18 cellular contexts compared by ENCODE assay signal in the genomic region with DNA sequence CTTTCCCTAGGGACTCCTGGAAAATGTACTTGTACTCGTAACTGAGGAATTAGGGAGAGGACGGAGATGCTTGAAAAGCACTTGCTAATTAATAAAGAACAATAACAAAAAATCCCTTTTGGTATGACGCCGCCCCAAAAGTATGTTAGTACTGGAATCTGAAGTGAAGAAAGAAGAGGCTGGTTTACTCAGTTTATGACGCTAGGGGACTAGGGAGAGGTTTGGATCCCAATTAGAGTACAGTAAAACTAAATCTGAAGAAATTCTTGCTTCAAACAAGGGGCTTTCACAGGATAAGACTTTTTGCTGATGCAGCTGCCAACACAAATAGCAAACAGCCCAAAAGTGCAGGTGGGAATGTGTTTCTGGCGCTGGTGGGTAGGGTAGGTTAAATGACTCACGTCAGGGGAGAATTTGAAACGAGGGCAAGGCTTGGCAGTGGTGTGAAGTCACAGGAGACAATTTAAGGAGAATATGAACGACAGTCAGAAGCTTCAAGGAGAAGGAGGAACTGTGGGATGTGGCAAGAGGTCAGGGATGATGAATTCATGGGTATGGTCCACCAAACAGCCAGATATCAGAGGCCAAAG. TPM values are rescaled to one million over a fixed set of nuclear protein-coding genes. Genes with fewer than 3 reads are reported as not detected.
DNase-seq lines count a peak whose midpoint lies in the region; ATAC-seq and TF ChIP-seq lines count a peak whose summit lies in the region.
"Had no signal": no experiment of that assay in that cellular context is flagged by ENCODE, and none has a peak within 500 bp of the region (broad histone marks: within the 10 kb centered on the region; RNA-seq: fewer than 3 reads in every experiment).

No MANE protein-coding gene starts in this region.

- no peak for TF ChIP-seq RAD21 in IMR-90 (IDR thresholded peaks at IDR 0.05; ENCODE audit: low read length)

- POLR2A ChIA-PET in CD4-positive, alpha-beta T cell (lab: Charles Lee): no interaction called here
- POLR2A ChIA-PET in IMR-90 (lab: Charles Lee; ENCODE audit: unreplicated experiment): no interaction called here

- no peaks in the 10 kb centered on the region for H3K79me1 ChIP-seq in IMR-90 (ENCODE audit: low read depth in 1 of 2, low read length in 2 of 2)

- no peaks in the 10 kb centered on the region for H3K36me3 Mint-ChIP-seq in CD4-positive, alpha-beta T cell (ENCODE audit: low read depth)
- H3K36me3 Mint-ChIP-seq: natural killer cell treated with Interleukin-12 subunit alpha and Interleukin-12 subunit beta and Interleukin-15 and Interleukin-18, amount 100 ng/mL, for 72 hours had no signal

- H3K9ac ChIP-seq in IMR-90 (ENCODE audit: low read depth, low read length): no peak overlapping the region

- no peaks in the 10 kb centered on the region for H3K36me3 ChIP-seq in IMR-90 (ENCODE audit: control insufficient read depth, insufficient read depth, low read length)
- H3K36me3 ChIP-seq in osteoblast (ENCODE audit: insufficient read depth, low read length): no peaks in the 10 kb centered on the region

- H3K14ac ChIP-seq in IMR-90 (replicated peaks; ENCODE audit: low read depth, low read length): no peak overlapping the region

- CTCF ChIA-PET in CD4-positive, alpha-beta T cell (lab: Charles Lee): no interaction called here
- CTCF ChIA-PET in IMR-90 (lab: Yijun Ruan, JAX): no interaction called here

- H3K4me1 Mint-ChIP-seq in CD4-positive, alpha-beta T cell (ENCODE audit: low read depth): peaks cover 7% of the 10 kb centered on the region

- no peak overlapping the region for H2AK5ac ChIP-seq in IMR-90 (ENCODE audit: low read depth, low read length)

- no peak overlapping the region for H3K18ac ChIP-seq in IMR-90 (ENCODE audit: low read depth, low read length)

- DNase-seq in CD4-positive, alpha-beta T cell: no peak
- peak; percentile 12 for DNase-seq in IMR-90
- peak; percentile 41 for DNase-seq in choroid plexus epithelial cell (ENCODE audit: low read depth)
- DNase-seq in osteoblast (ENCODE audit: insufficient read length, low spot score, missing footprints): peak; percentile 85
- DNase-seq in DMS153 treated with DMSO at 0.1 percent for 48 hours (lab: John Stamatoyannopoulos, UW; ENCODE audit: unreplicated experiment): no peak
- no peak for DNase-seq in putamen (ENCODE audit: low spot score)
- DNase-seq in NCI-H2029 treated with DMSO at 0.1 percent for 48 hours (lab: John Stamatoyannopoulos, UW): no peak
- DNase-seq: activated T-cell treated with anti-CD3 and anti-CD28 coated beads, Interleukin-2, amount 50 U/mL, for 1 hour; effector CD8-positive, alpha-beta T cell; head of caudate nucleus; left cardiac atrium; MM.1S; NCI-H345; small intestine; SW 1271 had no signal

- ATAC-seq in CD4-positive, alpha-beta T cell (ENCODE audit: poor library complexity): no peak
- ATAC-seq in IMR-90 (ENCODE audit: low read depth): no peak
- ATAC-seq: activated CD4-positive, CD25-positive, alpha-beta regulatory T cell treated with anti-CD3 and anti-CD28 coated beads, Interleukin-2, amount 50 U/mL, for 24 hours; natural killer cell treated with Interleukin-12 subunit alpha and Interleukin-12 subunit beta and Interleukin-15 and Interleukin-18, amount 100 ng/mL, for 72 hours had no signal

- no peak overlapping the region for H2BK5ac ChIP-seq in IMR-90 (ENCODE audit: low read depth, low read length, poor library complexity, severe bottlenecking)

- H4K20me1 ChIP-seq in IMR-90 (ENCODE audit: insufficient read depth, low read length) (no peaks in the 10 kb centered on the region), osteoblast (ENCODE audit: insufficient read depth, low read length) (no peaks in the 10 kb centered on the region)

- H3K4ac ChIP-seq in IMR-90 (ENCODE audit: low read depth, low read length): no peak overlapping the region

- H3K27ac ChIP-seq in CD4-positive, alpha-beta T cell (ENCODE audit: low read depth, low read length): no peak overlapping the region
- no peak overlapping the region for H3K27ac ChIP-seq in IMR-90 (ENCODE audit: insufficient read depth, low read length)
- peak overlapping the region; percentile 43 for H3K27ac ChIP-seq in osteoblast (ENCODE audit: low read depth, low read length)
- H3K27ac ChIP-seq: HL-60 had no signal

- H3K27me3 Mint-ChIP-seq in CD4-positive, alpha-beta T cell: no peaks in the 10 kb centered on the region
- H3K27me3 Mint-ChIP-seq: natural killer cell treated with Interleukin-12 subunit alpha and Interleukin-12 subunit beta and Interleukin-15 and Interleukin-18, amount 100 ng/mL, for 72 hours had no signal

- in situ Hi-C loops in IMR-90 (cut with MboI; ENCODE audit: low sequenced_read_pairs): loop anchor here (25.0 kb wide), 1 partner anchor 584 kb away; a partner anchor contains a TSS

- WGBS in IMR-90 (ENCODE audit: extremely low coverage in 2 of 2, insufficient read length in 1 of 2), 2 experiments: 59% methylated on average over 3 of the region's 9 CpGs; no CpG with 5 or more reads in 1 of the 2 experiments

- H4K91ac ChIP-seq in IMR-90 (ENCODE audit: insufficient read depth, low read depth, low read length): no peak overlapping the region

- intact Hi-C loops in CD4-positive, alpha-beta T cell (cut with DNase I, micrococcal nuclease): no loop called here
- intact Hi-C loops in IMR-90 (cut with micrococcal nuclease): no loop called here

- no peaks in the 10 kb centered on the region for H3K9me3 ChIP-seq in CD4-positive, alpha-beta T cell (ENCODE audit: control insufficient read depth, low read length)
- H3K9me3 ChIP-seq in IMR-90 (ENCODE audit: control insufficient read depth, insufficient read depth, low read length): peaks cover 3% of the 10 kb centered on the region
- H3K9me3 ChIP-seq in osteoblast (ENCODE audit: low read depth, low read length): no peaks in the 10 kb centered on the region

- no TSS peak for BruUV-seq in IMR-90 (replicated peaks; lab: Mats Ljungman, UMichigan)

- no peak overlapping the region for H3K56ac ChIP-seq in IMR-90 (ENCODE audit: extremely low read depth, insufficient read depth, low read length)

- H2BK15ac ChIP-seq in IMR-90 (ENCODE audit: low read depth, low read length): no peak overlapping the region

- H4K5ac ChIP-seq in IMR-90 (ENCODE audit: low read depth, low read length): no peak overlapping the region

- H4K8ac ChIP-seq in IMR-90 (ENCODE audit: low read depth in 2 of 2, low read length in 2 of 2): no peak overlapping the region

- no peak overlapping the region for H3K4me3 ChIP-seq in IMR-90 (ENCODE audit: insufficient read depth, low read depth, low read length)
- H3K4me3 ChIP-seq in choroid plexus epithelial cell (ENCODE audit: low read depth, low read length): no peak overlapping the region
- H3K4me3 ChIP-seq in osteoblast (ENCODE audit: insufficient read depth, low read length): peak overlapping the region; percentile 14

- no peak overlapping the region for H3K27ac Mint-ChIP-seq in CD4-positive, alpha-beta T cell
- H3K27ac Mint-ChIP-seq: natural killer cell treated with Interleukin-12 subunit alpha and Interleukin-12 subunit beta and Interleukin-15 and Interleukin-18, amount 100 ng/mL, for 72 hours had no signal

- no peak overlapping the region for H2BK120ac ChIP-seq in IMR-90 (ENCODE audit: low read depth, low read length)

- H3K9me3 Mint-ChIP-seq in CD4-positive, alpha-beta T cell: no peaks in the 10 kb centered on the region
- H3K9me3 Mint-ChIP-seq: natural killer cell treated with Interleukin-12 subunit alpha and Interleukin-12 subunit beta and Interleukin-15 and Interleukin-18, amount 100 ng/mL, for 72 hours had no signal

- no peaks in the 10 kb centered on the region for H3K27me3 ChIP-seq in CD4-positive, alpha-beta T cell (ENCODE audit: control insufficient read depth, insufficient read depth, low read length)
- peaks cover 6% of the 10 kb centered on the region for H3K27me3 ChIP-seq in IMR-90 (ENCODE audit: control insufficient read depth, insufficient read depth, low read length)
- H3K27me3 ChIP-seq in osteoblast (ENCODE audit: insufficient read depth, low read length): peaks cover 18% of the 10 kb centered on the region

- no peak for TF ChIP-seq POLR2A in IMR-90 (IDR thresholded peaks at IDR 0.05; ENCODE audit: low read depth, low read length)

- H3K23ac ChIP-seq in IMR-90 (ENCODE audit: low read depth, low read length): no peak overlapping the region

- no peak overlapping the region for H2BK20ac ChIP-seq in IMR-90 (ENCODE audit: low read depth, low read length)

- TF ChIP-seq CTCF in CD4-positive, alpha-beta T cell (IDR thresholded peaks at IDR 0.05): no peak
- TF ChIP-seq CTCF in IMR-90 (conservative IDR thresholded peaks at IDR 0.05; ENCODE audit: low read depth, low read length) (no peak), choroid plexus epithelial cell (conservative IDR thresholded peaks at IDR 0.05; ENCODE audit: low read depth, low read length) (no peak), osteoblast (IDR thresholded peaks at IDR 0.05; ENCODE audit: extremely low read depth, low read depth, low read length) (peak; percentile 18)

- H3K9me1 ChIP-seq in IMR-90 (ENCODE audit: insufficient read depth, low read length): no peaks in the 10 kb centered on the region

- no peaks in the 10 kb centered on the region for H3K79me2 ChIP-seq in osteoblast (ENCODE audit: insufficient read depth, low read length)

- H3K4me2 ChIP-seq in IMR-90 (ENCODE audit: low read depth, low read length): no peak overlapping the region
- H3K4me2 ChIP-seq in osteoblast (ENCODE audit: insufficient read depth, low read length): peak overlapping the region; percentile 81

- H3K4me3 Mint-ChIP-seq in CD4-positive, alpha-beta T cell: peak overlapping the region; percentile 61

- H2AFZ ChIP-seq in IMR-90 (replicated peaks; ENCODE audit: low read length, poor library complexity): no peak overlapping the region
- H2AFZ ChIP-seq in osteoblast (ENCODE audit: low read length): peak overlapping the region; percentile 32

- no peaks in the 10 kb centered on the region; the same call in 1 of the 2 replicates for H3K4me1 ChIP-seq in IMR-90 (ENCODE audit: control insufficient read depth, insufficient read depth, low read length)
- H3K4me1 ChIP-seq in osteoblast (ENCODE audit: insufficient read depth, low read length): peaks cover 11% of the 10 kb centered on the region

- dilution Hi-C loops in IMR-90 (cut with HindIII; ENCODE audit: low sequenced_read_pairs, unreplicated experiment): no loop called here

- H2AK9ac ChIP-seq in IMR-90 (replicated peaks; ENCODE audit: low read depth, low read length, poor library complexity): no peak overlapping the region

RNA-seq across cellular contexts. Expression of a gene that starts 1.2 kb away (rescaled TPM):
- under 1 TPM; 0.25 to 0.28 TPM for total RNA-seq in CD4-positive, alpha-beta T cell
- 0.54 and 0.56 TPM in 2 replicates for total RNA-seq in IMR-90 (2012; rRNA removed)
- 0.13 and 0.26 TPM in 2 replicates for polyA plus RNA-seq in IMR-90 (2012; rRNA removed)
- polyA plus RNA-seq in IMR-90 (2012; cell fraction: cytosol; rRNA removed): 0.14 and 0.31 TPM in 2 replicates
- 0.18 and 0.20 TPM in 2 replicates for polyA plus RNA-seq in IMR-90 (2012; cell fraction: nucleus; rRNA removed; ENCODE audit: low replicate concordance)
- 1.8 and 3.3 TPM in 2 replicates for total RNA-seq in osteoblast

RNA-seq across cellular contexts. Expression of a gene that starts 34.1 kb away (rescaled TPM):
- 10 to 100 TPM; 65.9 to 68.3 TPM for total RNA-seq in CD4-positive, alpha-beta T cell
- total RNA-seq in IMR-90 (2012; rRNA removed) (20.8 and 38.3 TPM in 2 replicates), osteoblast (27.4 and 29.7 TPM in 2 replicates)
- 5.6 and 7.6 TPM in 2 replicates for polyA plus RNA-seq in IMR-90 (2012; rRNA removed)
- polyA plus RNA-seq in IMR-90 (2012; cell fraction: cytosol; rRNA removed): 0.90 and 1.6 TPM in 2 replicates
- 1.8 and 10.5 TPM in 2 replicates for polyA plus RNA-seq in IMR-90 (2012; cell fraction: nucleus; rRNA removed; ENCODE audit: low replicate concordance)

Comparison
In these comparisons a context has a peak if more than half of its experiments do, and no peak if none do; other contexts are left out.
1. DNase-seq: peak in IMR-90 (single experiment), choroid plexus epithelial cell (single experiment) and osteoblast (single experiment); none in CD4-positive, alpha-beta T cell (0 of 10), DMS153 treated with DMSO at 0.1 percent for 48 hours (single experiment), putamen (single experiment) and NCI-H2029 treated with DMSO at 0.1 percent for 48 hours (single experiment).